In the genomic region with DNA sequence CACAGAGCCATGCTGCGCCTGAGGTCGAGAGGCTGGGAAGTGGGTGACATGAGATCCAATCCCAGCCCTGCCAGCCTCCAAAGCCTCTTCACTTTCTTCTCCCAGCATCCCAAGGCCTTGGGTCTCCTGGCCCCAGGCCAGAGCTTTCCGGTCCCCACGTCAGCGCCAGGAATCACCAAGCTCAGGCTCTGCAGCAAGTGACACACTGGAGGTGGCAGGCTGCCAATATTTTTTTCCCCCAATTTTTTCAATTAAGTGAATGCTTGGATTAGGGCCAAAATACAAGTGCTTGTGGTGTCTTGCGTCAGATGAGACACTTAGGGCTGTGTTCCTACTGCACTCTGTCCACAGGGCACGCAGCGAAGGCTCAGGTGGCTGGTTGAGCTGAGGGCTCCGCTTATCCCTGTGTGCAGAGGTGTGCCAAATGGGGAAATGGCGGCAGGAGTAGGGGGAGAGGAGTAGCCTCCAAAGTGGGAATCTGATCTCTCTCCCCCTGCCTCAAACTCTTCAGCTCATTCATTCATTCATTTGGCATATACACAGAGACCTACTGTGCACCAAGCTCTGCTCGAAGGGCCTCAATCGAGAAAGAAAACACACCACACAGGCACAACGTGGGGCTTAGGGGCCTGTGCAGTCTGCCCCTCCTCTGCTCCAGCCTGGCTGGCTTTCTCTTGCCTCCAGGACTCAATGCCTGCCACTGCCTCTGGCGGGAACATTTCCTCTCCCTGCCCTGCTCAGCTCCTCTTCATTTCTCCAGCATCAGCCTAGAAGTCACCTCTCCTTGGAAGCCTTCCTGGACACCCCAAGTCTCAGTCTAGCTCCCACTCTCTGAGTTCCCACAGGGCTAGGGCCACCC, we compare ENCODE assay signal across 9 cellular contexts. TPM values are rescaled to one million over a fixed set of nuclear protein-coding genes. Genes with fewer than 3 reads are reported as not detected.
DNase-seq lines count a peak whose midpoint lies in the region; ATAC-seq, FAIRE-seq and TF ChIP-seq lines count a peak whose summit lies in the region.
"Had no signal": no experiment of that assay in that cellular context is flagged by ENCODE, and none has a peak within 500 bp of the region (broad histone marks: within the 10 kb centered on the region; RNA-seq: fewer than 3 reads in every experiment).

No MANE protein-coding gene starts in this region.

- POLR2A ChIA-PET in K562 (lab: Yijun Ruan, JAX) = interaction anchor here (1.5 kb wide), 1 partner anchor 12 kb away, joined by 7 read pairs; no protein-coding TSS in a partner anchor

- no peak for FAIRE-seq in K562 (lab: Jason Lieb, UNC)

- no peak overlapping the region for H3K9ac ChIP-seq in K562 (ENCODE audit: insufficient read depth in 1 of 2, low read depth in 2 of 2, low read length in 2 of 2)
- H3K9ac ChIP-seq: BLaER1 had no signal

- ATAC-seq in K562 (peak; percentile 72), aorta (ENCODE audit: low FRiP score) (peak; percentile 51), HG03108 (IDR thresholded peaks at IDR 0.05; ENCODE audit: unreplicated experiment) (no peak)

- DNase-seq in NCI-H1694 treated with DMSO at 0.1 percent for 48 hours (lab: John Stamatoyannopoulos, UW) (peak; percentile 86), K562 (ENCODE audit: extremely low read depth in 1 of 4, low spot score in 3 of 4) (peak in 1 of 4 experiments; percentile 17), left kidney (ENCODE audit: low read depth, low spot score) (peak; percentile 76), aorta (peak; percentile 89 to 93), UCSD-AML1 (lab: John Stamatoyannopoulos, UW; ENCODE audit: unreplicated experiment) (no peak), NCI-H526 treated with DMSO at 0.1 percent for 48 hours (lab: John Stamatoyannopoulos, UW) (no peak)

- no peak for TF ChIP-seq POLR2A in K562 (conservative IDR thresholded peaks at IDR 0.05)

- intact Hi-C loops in K562 (cut with micrococcal nuclease) (no loop called here), aorta (cut with DNase I) (no loop called here)

- H2AFZ ChIP-seq in ACC112 (ENCODE audit: low read length, unreplicated experiment) (no peak overlapping the region), K562 (ENCODE audit: low read depth, low read length) (no peak overlapping the region)

- in situ Hi-C loops in K562 (cut with MboI) = no loop called here

- TF ChIP-seq RAD21 in K562 (CRISPR knock-in tag; conservative IDR thresholded peaks at IDR 0.05 in 1 of 2, IDR thresholded peaks at IDR 0.05 in 1 of 2) = no peak

- no peak for TF ChIP-seq CTCF in K562 (IDR thresholded peaks at IDR 0.05 in 2 of 3, conservative IDR thresholded peaks at IDR 0.05 in 1 of 3; ENCODE audit: insufficient read depth in 2 of 3, low read depth in 1 of 3, low read length in 3 of 3)

- H3K27me3 ChIP-seq in ACC112 (ENCODE audit: insufficient read depth, low read length) = no peaks in the 10 kb centered on the region
- peaks cover 29 to 77% of the 10 kb centered on the region in 2 experiments for H3K27me3 ChIP-seq in K562 (ENCODE audit: control insufficient read depth in 2 of 2, insufficient read depth in 2 of 2, low read length in 2 of 2)
- no peaks in the 10 kb centered on the region for H3K27me3 ChIP-seq in aorta (ENCODE audit: control insufficient read depth in 1 of 2, insufficient read depth in 2 of 2, low read length in 1 of 2)
- H3K27me3 ChIP-seq: BLaER1 had no signal

- H3K4me1 ChIP-seq in ACC112 (ENCODE audit: control insufficient read depth, insufficient read depth, low read length, unreplicated experiment) = peaks cover 30% of the 10 kb centered on the region
- peaks cover 0 to 6% of the 10 kb centered on the region in 2 experiments; a peak in 4 of 5 replicates for H3K4me1 ChIP-seq in K562 (replicated peaks in 1 of 2; ENCODE audit: control insufficient read depth in 2 of 2, insufficient read depth in 2 of 2, low read length in 2 of 2)
- no peaks in the 10 kb centered on the region for H3K4me1 ChIP-seq in aorta (ENCODE audit: control insufficient read depth in 1 of 2, insufficient read depth in 2 of 2, low read length in 2 of 2)
- H3K4me1 ChIP-seq: BLaER1 had no signal

- H3K36me3 ChIP-seq in ACC112 (ENCODE audit: insufficient read depth, low read length) (no peaks in the 10 kb centered on the region), K562 (ENCODE audit: control insufficient read depth, insufficient read depth, low read length) (no peaks in the 10 kb centered on the region), aorta (ENCODE audit: control insufficient read depth in 1 of 2, insufficient read depth in 2 of 2, low read length in 1 of 2) (no peaks in the 10 kb centered on the region)

- CTCF ChIA-PET in K562 (lab: Yijun Ruan, JAX; ENCODE audit: low intra/inter-chr PET ratio) = no interaction called here

- no peak overlapping the region for H3K4me2 ChIP-seq in K562 (ENCODE audit: insufficient read depth, low read length)
- H3K4me2 ChIP-seq: BLaER1 had no signal

- peak overlapping the region; percentile 7; the same call in 1 of the 2 replicates for H3K27ac ChIP-seq in ACC112 (ENCODE audit: low read depth, low read length)
- no peak overlapping the region for H3K27ac ChIP-seq in K562 (ENCODE audit: extremely low read depth, low read depth, low read length)
- peak overlapping the region in 1 of 2 donors; percentile 13 for H3K27ac ChIP-seq in aorta (ENCODE audit: low read depth in 1 of 2, low read length in 2 of 2)
- H3K27ac ChIP-seq: BLaER1 had no signal

- no peaks in the 10 kb centered on the region for H3K9me3 ChIP-seq in K562 (replicated peaks; ENCODE audit: control insufficient read depth, insufficient read depth, low read depth, low read length)
- H3K9me3 ChIP-seq in aorta (ENCODE audit: control insufficient read depth, low read length) = no peaks in the 10 kb centered on the region
- H3K9me3 ChIP-seq: BLaER1 had no signal

- H3K4me3 ChIP-seq in ACC112 (ENCODE audit: low read depth, low read length) (no peak overlapping the region), K562 (no peak overlapping the region), aorta (ENCODE audit: low read length in 2 of 2) (no peak overlapping the region)
- H3K4me3 ChIP-seq: BLaER1 had no signal

- no peaks in the 10 kb centered on the region for H3K9me1 ChIP-seq in K562 (ENCODE audit: control insufficient read depth, insufficient read depth, low read length)

- peaks cover 8% of the 10 kb centered on the region; the same call in 1 of the 2 replicates for H4K20me1 ChIP-seq in K562 (replicated peaks; ENCODE audit: control insufficient read depth, insufficient read depth, low read length)

- 10% methylated on average over 14 of the region's 14 CpGs for WGBS in K562 (ENCODE audit: insufficient coverage, low coverage, missing lambda C conversion rate)
- WGBS in aorta, 2 donors = 37 to 39% methylated on average over 14 of the region's 14 CpGs

- BruUV-seq in K562 (replicated peaks; lab: Mats Ljungman, UMichigan) = no TSS peak

- no peak for TF ChIP-seq EP300 in K562 (IDR thresholded peaks at IDR 0.05; ENCODE audit: low read length)

- H3K79me2 ChIP-seq in ACC112 (ENCODE audit: control insufficient read depth, insufficient read depth, low read length, unreplicated experiment) (peaks cover 86% of the 10 kb centered on the region), K562 (ENCODE audit: control insufficient read depth, insufficient read depth, low read length) (no peaks in the 10 kb centered on the region)

TF ChIP-seq in K562, 482 proteins besides CTCF, POLR2A, EP300 and RAD21 (continues in another document):
- TF ChIP-seq, protein P1, sequence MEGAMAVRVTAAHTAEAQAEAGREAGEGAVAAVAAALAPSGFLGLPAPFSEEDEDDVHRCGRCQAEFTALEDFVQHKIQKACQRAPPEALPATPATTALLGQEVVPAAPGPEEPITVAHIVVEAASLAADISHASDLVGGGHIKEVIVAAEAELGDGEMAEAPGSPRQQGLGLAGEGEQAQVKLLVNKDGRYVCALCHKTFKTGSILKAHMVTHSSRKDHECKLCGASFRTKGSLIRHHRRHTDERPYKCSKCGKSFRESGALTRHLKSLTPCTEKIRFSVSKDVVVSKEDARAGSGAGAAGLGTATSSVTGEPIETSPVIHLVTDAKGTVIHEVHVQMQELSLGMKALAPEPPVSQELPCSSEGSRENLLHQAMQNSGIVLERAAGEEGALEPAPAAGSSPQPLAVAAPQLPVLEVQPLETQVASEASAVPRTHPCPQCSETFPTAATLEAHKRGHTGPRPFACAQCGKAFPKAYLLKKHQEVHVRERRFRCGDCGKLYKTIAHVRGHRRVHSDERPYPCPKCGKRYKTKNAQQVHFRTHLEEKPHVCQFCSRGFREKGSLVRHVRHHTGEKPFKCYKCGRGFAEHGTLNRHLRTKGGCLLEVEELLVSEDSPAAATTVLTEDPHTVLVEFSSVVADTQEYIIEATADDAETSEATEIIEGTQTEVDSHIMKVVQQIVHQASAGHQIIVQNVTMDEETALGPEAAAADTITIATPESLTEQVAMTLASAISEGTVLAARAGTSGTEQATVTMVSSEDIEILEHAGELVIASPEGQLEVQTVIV (CRISPR knock-in tag; IDR thresholded peaks at IDR 0.05; ENCODE audit: borderline replicate concordance) = no peak

RNA-seq across cellular contexts. Expression of a gene that starts 16.7 kb away (rescaled TPM):
- 0.21 and 0.25 TPM in 2 replicates for total RNA-seq in K562 (2011; cell fraction: chromatin; rRNA removed; ENCODE audit: low replicate concordance)
- total RNA-seq in K562 (2011; cell fraction: nucleolus; rRNA removed) = 0.17 and 0.26 TPM in 2 replicates
- 0.08 and 0.44 TPM in 2 replicates for total RNA-seq in K562 (2011; cell fraction: nucleoplasm; rRNA removed)
- 0.12 and 0.41 TPM in 2 replicates for total RNA-seq in K562 (2014; rRNA removed)
- 0.04 and 0.10 TPM in 2 replicates for total RNA-seq in K562 (2014; rRNA removed; fragmentation: Illumina TruSeq; extraction: Trizol)
- 0.29 and 0.34 TPM in 2 replicates for total RNA-seq in K562 (2015; rRNA removed; fragmentation: Illumina TruSeq; extraction: Trizol)
- total RNA-seq in K562 (2021) = 0.49 and 0.66 TPM in 2 replicates
- 0.07 TPM in 2 replicates for polyA plus RNA-seq in K562 (2011; rRNA removed)
- polyA plus RNA-seq in K562 (2011; cell fraction: cytosol; rRNA removed) = 0.01 and 0.72 TPM in 2 replicates
- 0.07 and 0.09 TPM in 2 replicates for polyA plus RNA-seq in K562 (2011; cell fraction: nucleus; rRNA removed)
- 0.35 and 0.53 TPM in 2 replicates for polyA plus RNA-seq in K562 (2012)
- polyA plus RNA-seq in K562 (2014; fragmentation: Illumina TruSeq; extraction: Trizol) = 0.19 and 0.28 TPM in 2 replicates
- polyA plus RNA-seq in K562 (2014; fragmentation: Nextera tagmentation; extraction: Ambion mirVana) = under 1 TPM; 0.11 to 0.17 TPM
- polyA plus RNA-seq in K562 (2014; rRNA removed) = 0.13 and 0.21 TPM in 2 replicates
- polyA minus RNA-seq in K562 (2011; rRNA and poly(A)+ RNA removed) = 0.12 TPM in 1 of 2 replicates, not detected in the other
- polyA minus RNA-seq in K562 (2011; cell fraction: cytosol; rRNA and poly(A)+ RNA removed) = 0.76 TPM in 1 of 2 replicates, not detected in the other
- 0.11 and 0.13 TPM in 2 replicates for polyA minus RNA-seq in K562 (2011; cell fraction: nucleus; rRNA and poly(A)+ RNA removed)
- total RNA-seq in aorta = 10 to 100 TPM; 43.3 to 69.1 TPM
- polyA plus RNA-seq in aorta = 1 to 10 TPM; 4.5 to 7.3 TPM

Comparison
In these comparisons a context has a peak if more than half of its experiments do, and no peak if none do; other contexts are left out.
1. DNase-seq: peak in NCI-H1694 treated with DMSO at 0.1 percent for 48 hours (single experiment), left kidney (single experiment) and aorta (2 of 2); none in UCSD-AML1 (single experiment) and NCI-H526 treated with DMSO at 0.1 percent for 48 hours (single experiment).
2. RNA of a gene that starts 16.7 kb away (total RNA-seq): 43.3 to 69.1 TPM in aorta; 0.04 to 0.66 TPM in K562; every median in the first group is over 10 times any median in the second.